ENCODE assay signal across 8 cellular contexts in the genomic region with DNA sequence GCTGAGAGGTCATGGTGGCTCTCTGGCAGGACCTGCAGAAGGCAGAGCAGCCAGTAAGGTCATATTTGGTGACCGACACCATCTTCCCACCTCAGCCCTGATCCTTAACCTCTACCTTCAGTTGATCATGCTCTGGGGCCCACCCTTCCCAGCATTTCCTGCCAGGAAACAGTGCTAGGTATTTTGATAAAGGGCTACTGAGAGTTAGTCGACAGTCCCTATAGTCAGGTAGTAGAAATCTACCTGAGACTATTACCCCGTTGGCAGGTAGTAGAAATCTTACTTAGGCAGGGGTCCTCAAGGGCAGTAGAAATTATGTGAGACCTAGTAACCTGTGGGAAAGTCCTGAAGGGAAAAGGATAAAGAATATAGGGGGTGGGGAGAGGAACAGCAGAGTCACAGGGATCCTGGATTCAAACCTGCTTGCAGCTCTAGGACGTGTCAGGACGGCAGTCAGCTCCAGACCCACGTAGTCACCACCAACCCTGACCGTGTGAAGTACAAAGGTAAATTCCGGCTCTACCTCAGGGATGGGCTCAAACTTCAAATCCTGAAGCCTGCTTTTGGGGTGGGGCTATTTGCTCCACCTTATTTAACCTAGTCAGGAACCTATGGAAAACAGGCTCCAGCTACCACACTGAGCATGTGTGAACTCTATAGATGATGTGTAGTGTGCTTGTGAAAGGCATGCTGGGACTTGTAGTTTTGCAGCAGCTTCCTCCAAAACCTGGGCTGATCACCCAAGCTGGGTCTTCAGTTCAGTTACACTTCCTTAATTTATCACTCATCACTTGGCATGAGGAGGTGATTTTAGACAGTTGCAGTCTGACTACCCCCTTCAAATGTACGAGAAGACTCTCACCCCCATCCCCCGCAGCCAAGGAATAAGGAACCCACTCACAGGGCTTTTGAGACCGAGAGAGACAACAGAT. TPM values are rescaled to one million over a fixed set of nuclear protein-coding genes. Genes with fewer than 3 reads are reported as not detected.
DNase-seq lines count a peak whose midpoint lies in the region; ATAC-seq and TF ChIP-seq lines count a peak whose summit lies in the region.

A gene with protein sequence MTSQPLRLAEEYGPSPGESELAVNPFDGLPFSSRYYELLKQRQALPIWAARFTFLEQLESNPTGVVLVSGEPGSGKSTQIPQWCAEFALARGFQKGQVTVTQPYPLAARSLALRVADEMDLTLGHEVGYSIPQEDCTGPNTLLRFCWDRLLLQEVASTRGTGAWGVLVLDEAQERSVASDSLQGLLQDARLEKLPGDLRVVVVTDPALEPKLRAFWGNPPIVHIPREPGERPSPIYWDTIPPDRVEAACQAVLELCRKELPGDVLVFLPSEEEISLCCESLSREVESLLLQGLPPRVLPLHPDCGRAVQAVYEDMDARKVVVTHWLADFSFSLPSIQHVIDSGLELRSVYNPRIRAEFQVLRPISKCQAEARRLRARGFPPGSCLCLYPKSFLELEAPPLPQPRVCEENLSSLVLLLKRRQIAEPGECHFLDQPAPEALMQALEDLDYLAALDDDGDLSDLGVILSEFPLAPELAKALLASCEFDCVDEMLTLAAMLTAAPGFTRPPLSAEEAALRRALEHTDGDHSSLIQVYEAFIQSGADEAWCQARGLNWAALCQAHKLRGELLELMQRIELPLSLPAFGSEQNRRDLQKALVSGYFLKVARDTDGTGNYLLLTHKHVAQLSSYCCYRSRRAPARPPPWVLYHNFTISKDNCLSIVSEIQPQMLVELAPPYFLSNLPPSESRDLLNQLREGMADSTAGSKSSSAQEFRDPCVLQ (minus strand): TSS at position 515 of the 932 bp plus-strand sequence. CDS start 502 bp downstream, at position 13.

- no peak within 1 kb of the TSS for H2AK5ac ChIP-seq in H9 (ENCODE audit: insufficient read length, low read length)

- H4K20me1 ChIP-seq in H9 (ENCODE audit: control insufficient read depth, insufficient read depth, insufficient read length), result no peaks in the 10 kb centered on the region

- H3K23me2 ChIP-seq in H9 (ENCODE audit: insufficient read length, low read depth, low read length, poor library complexity, severe bottlenecking), result peaks cover 15% of the 10 kb centered on the region

- H2BK120ac ChIP-seq in H9 (ENCODE audit: low read depth, low read length, poor library complexity, severe bottlenecking), result no peak within 1 kb of the TSS

- DNase-seq in Caki2 (ENCODE audit: low read depth), result peak; percentile 41
- DNase-seq in H9, result peak; percentile 78
- peak; percentile 96 for DNase-seq in SIG-M5 treated with dmso at 0.1 percent for 504 hours (lab: John Stamatoyannopoulos, UW; ENCODE audit: unreplicated experiment)
- DNase-seq in iris pigment epithelial cell (ENCODE audit: low read depth), result peak; percentile 33
- no peak for DNase-seq in ecto neural progenitor cell (ENCODE audit: low spot score)
- DNase-seq in epidermal melanocyte (ENCODE audit: insufficient read length, low spot score), result no peak
- DNase-seq in psoas muscle, result no peak

- peaks cover 4% of the 10 kb centered on the region for H3K79me1 ChIP-seq in H9 (ENCODE audit: insufficient read depth, low read depth, low read length, poor library complexity, severe bottlenecking)

- H3T11ph ChIP-seq in H9 (ENCODE audit: low read length), result no peak within 1 kb of the TSS

- in situ Hi-C loops in Caki2 (cut with HindIII; ENCODE audit: low pct_unique_long_range_greater_than_20kb, low sequenced_read_pairs), result no loop called here

- H3K9me3 ChIP-seq in H9 (ENCODE audit: control insufficient read depth, low read depth, low read length), result no peaks in the 10 kb centered on the region
- H3K9me3 ChIP-seq in psoas muscle, result no peaks in the 10 kb centered on the region

- peaks cover 17 to 19% of the 10 kb centered on the region in 2 experiments for H3K4me1 Mint-ChIP-seq in H9

- WGBS in H9 (ENCODE audit: extremely low coverage, insufficient read length, low lambda C conversion rate), result no CpG with 5 or more reads among the region's 11 CpGs
- WGBS in psoas muscle, 3 donors, result 85 to 89% (median 88%) methylated on average over 11 of the region's 11 CpGs

- peaks cover 8 to 33% of the 10 kb centered on the region in 2 donors for H3K36me3 ChIP-seq in psoas muscle (ENCODE audit: insufficient read depth in 1 of 2, low read depth in 1 of 2)

- H4K8ac ChIP-seq in H9 (replicated peaks; ENCODE audit: insufficient read length, low read depth, low read length), result no peak within 1 kb of the TSS

- H3K9ac ChIP-seq in H9 (ENCODE audit: extremely low read depth, insufficient read length, low read length), result no peak within 1 kb of the TSS

- H3K79me2 ChIP-seq in H9 (ENCODE audit: insufficient read depth, low read length), result peaks cover 4% of the 10 kb centered on the region; the same call in 1 of the 2 replicates

- no peak within 1 kb of the TSS for H4K91ac ChIP-seq in H9 (ENCODE audit: insufficient read length, low read depth, low read length)

- no peak for ATAC-seq in HG03025 (IDR thresholded peaks at IDR 0.05; ENCODE audit: low FRiP score, unreplicated experiment)
- ATAC-seq in psoas muscle, result no peak

- no peak within 1 kb of the TSS for H3K14ac ChIP-seq in H9 (ENCODE audit: insufficient read depth, low read length)

- H3K27me3 Mint-ChIP-seq in H9 (ENCODE audit: low read depth), result peaks cover 28% of the 10 kb centered on the region

- peaks cover 23 to 35% (median 30%) of the 10 kb centered on the region in 3 experiments for H3K36me3 Mint-ChIP-seq in H9 (ENCODE audit: insufficient read depth in 1 of 3, low read depth in 3 of 3)

- H3K4me3 Mint-ChIP-seq in H9, result peak within 1 kb of the TSS; percentile 30 to 63; a peak in 4 of 5 replicates

- no peak within 1 kb of the TSS for H3K27ac ChIP-seq in H9 (ENCODE audit: insufficient read length, low read depth, low read length)
- no peak within 1 kb of the TSS for H3K27ac ChIP-seq in psoas muscle

- H3K27me3 ChIP-seq in H9 (ENCODE audit: insufficient read depth, low read length), result peaks cover 3% of the 10 kb centered on the region; the same call in 1 of the 2 replicates
- H3K27me3 ChIP-seq in psoas muscle (ENCODE audit: insufficient read depth in 3 of 3, low read length in 2 of 3), result no peaks in the 10 kb centered on the region

- H3K56ac ChIP-seq in H9 (ENCODE audit: insufficient read length, low read depth, low read length), result no peak within 1 kb of the TSS

- no peak within 1 kb of the TSS for H2BK5ac ChIP-seq in H9 (ENCODE audit: insufficient read length, low read length)

- TF ChIP-seq CTCF in H9 (conservative IDR thresholded peaks at IDR 0.05) (no peak), psoas muscle (IDR thresholded peaks at IDR 0.05) (no peak)

- intact Hi-C loops in psoas muscle (cut with DNase I), result no loop called here

- no peak within 1 kb of the TSS for H3K4ac ChIP-seq in H9 (ENCODE audit: low read depth, low read length)

- no peak within 1 kb of the TSS for H2BK15ac ChIP-seq in H9 (ENCODE audit: low read depth, low read length)

- no peak within 1 kb of the TSS for H2BK20ac ChIP-seq in H9 (ENCODE audit: low read depth, low read length, poor library complexity, severe bottlenecking)

- peak within 1 kb of the TSS in 1 of 3 experiments; percentile 55; a peak in 2 of 7 replicates for H3K27ac Mint-ChIP-seq in H9

- no peak within 1 kb of the TSS for H3K4me3 ChIP-seq in psoas muscle

- H3K23ac ChIP-seq in H9 (ENCODE audit: insufficient read length, low read depth, low read length), result no peak within 1 kb of the TSS

- no peak within 1 kb of the TSS for H4K5ac ChIP-seq in H9 (ENCODE audit: insufficient read length, low read depth, low read length)

- H2AFZ ChIP-seq in H9 (ENCODE audit: low read length), result no peak within 1 kb of the TSS

- no peak within 1 kb of the TSS for H2BK12ac ChIP-seq in H9 (ENCODE audit: insufficient read length, low read depth, low read length)

- no peak within 1 kb of the TSS for H3K18ac ChIP-seq in H9 (ENCODE audit: insufficient read length, low read depth, low read length)

- H3K4me1 ChIP-seq in H9 (ENCODE audit: insufficient read depth, low read length), result peaks cover 4% of the 10 kb centered on the region; the same call in 1 of the 2 replicates
- H3K4me1 ChIP-seq in psoas muscle, result peaks cover 12% of the 10 kb centered on the region

- H3K4me2 ChIP-seq in H9 (ENCODE audit: insufficient read depth, insufficient read length, low read length), result no peak within 1 kb of the TSS

- H3K9me3 Mint-ChIP-seq in H9, result no peaks in the 10 kb centered on the region; a peak in 1 of 5 replicates

RNA-seq across cellular contexts. Expression of the gene that starts here (rescaled TPM):
- total RNA-seq in Caki2 (2014; rRNA removed; shearing (Covaris generic); ENCODE audit: low replicate concordance), result not detected in 2 replicates
- total RNA-seq in H9 (2021) (0.98 and 1.6 TPM in 2 replicates), psoas muscle (not detected)
- under 1 TPM; 0.19 to 0.27 (median 0.27) TPM for polyA plus RNA-seq in psoas muscle

Comparison
In these comparisons a context has a peak if more than half of its experiments do, and no peak if none do; other contexts are left out.
1. Peak in DNase-seq in Caki2; RNA of the gene not detected or under 1 TPM.
2. DNase-seq: peak in H9 (single experiment), SIG-M5 treated with dmso at 0.1 percent for 504 hours (single experiment) and iris pigment epithelial cell (single experiment); none in ecto neural progenitor cell (single experiment), epidermal melanocyte (single experiment) and psoas muscle (0 of 2).